Comparison of ENCODE assay signal across 8 cellular contexts in genomic region chr5:150357326-150358260, GRCh38. TPM values are rescaled to one million over a fixed set of nuclear protein-coding genes. Genes with fewer than 3 reads are reported as not detected.
DNase-seq lines count a peak whose midpoint lies in the region; TF ChIP-seq lines count a peak whose summit lies in the region.

A gene with protein sequence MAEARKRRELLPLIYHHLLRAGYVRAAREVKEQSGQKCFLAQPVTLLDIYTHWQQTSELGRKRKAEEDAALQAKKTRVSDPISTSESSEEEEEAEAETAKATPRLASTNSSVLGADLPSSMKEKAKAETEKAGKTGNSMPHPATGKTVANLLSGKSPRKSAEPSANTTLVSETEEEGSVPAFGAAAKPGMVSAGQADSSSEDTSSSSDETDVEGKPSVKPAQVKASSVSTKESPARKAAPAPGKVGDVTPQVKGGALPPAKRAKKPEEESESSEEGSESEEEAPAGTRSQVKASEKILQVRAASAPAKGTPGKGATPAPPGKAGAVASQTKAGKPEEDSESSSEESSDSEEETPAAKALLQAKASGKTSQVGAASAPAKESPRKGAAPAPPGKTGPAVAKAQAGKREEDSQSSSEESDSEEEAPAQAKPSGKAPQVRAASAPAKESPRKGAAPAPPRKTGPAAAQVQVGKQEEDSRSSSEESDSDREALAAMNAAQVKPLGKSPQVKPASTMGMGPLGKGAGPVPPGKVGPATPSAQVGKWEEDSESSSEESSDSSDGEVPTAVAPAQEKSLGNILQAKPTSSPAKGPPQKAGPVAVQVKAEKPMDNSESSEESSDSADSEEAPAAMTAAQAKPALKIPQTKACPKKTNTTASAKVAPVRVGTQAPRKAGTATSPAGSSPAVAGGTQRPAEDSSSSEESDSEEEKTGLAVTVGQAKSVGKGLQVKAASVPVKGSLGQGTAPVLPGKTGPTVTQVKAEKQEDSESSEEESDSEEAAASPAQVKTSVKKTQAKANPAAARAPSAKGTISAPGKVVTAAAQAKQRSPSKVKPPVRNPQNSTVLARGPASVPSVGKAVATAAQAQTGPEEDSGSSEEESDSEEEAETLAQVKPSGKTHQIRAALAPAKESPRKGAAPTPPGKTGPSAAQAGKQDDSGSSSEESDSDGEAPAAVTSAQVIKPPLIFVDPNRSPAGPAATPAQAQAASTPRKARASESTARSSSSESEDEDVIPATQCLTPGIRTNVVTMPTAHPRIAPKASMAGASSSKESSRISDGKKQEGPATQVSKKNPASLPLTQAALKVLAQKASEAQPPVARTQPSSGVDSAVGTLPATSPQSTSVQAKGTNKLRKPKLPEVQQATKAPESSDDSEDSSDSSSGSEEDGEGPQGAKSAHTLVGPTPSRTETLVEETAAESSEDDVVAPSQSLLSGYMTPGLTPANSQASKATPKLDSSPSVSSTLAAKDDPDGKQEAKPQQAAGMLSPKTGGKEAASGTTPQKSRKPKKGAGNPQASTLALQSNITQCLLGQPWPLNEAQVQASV (N-terminal part only) (plus strand): TSS chr5:150357697. CDS start chr5:150357747, 50 bp downstream.

- peaks cover 11% of the 10 kb centered on the region for H3K27me3 Mint-ChIP-seq in H9 (ENCODE audit: low read depth)

- H4K5ac ChIP-seq in H9 (ENCODE audit: insufficient read length, low read depth, low read length), result peak within 1 kb of the TSS; percentile 57

- H3K36me3 Mint-ChIP-seq in H9 (ENCODE audit: insufficient read depth in 1 of 3, low read depth in 3 of 3), result peaks cover 19 to 41% (median 30%) of the 10 kb centered on the region in 3 experiments

- H2BK15ac ChIP-seq in H9 (ENCODE audit: low read depth, low read length), result no peak within 1 kb of the TSS; the same call in 1 of the 2 replicates

- H3K4me2 ChIP-seq in H9 (ENCODE audit: insufficient read depth, insufficient read length, low read length) (peak within 1 kb of the TSS; percentile 88), neural cell (ENCODE audit: low read length) (peak within 1 kb of the TSS; percentile 63)

- H2BK120ac ChIP-seq in H9 (ENCODE audit: low read depth, low read length, poor library complexity, severe bottlenecking), result no peak within 1 kb of the TSS

- H4K91ac ChIP-seq in H9 (ENCODE audit: insufficient read length, low read depth, low read length), result no peak within 1 kb of the TSS

- no peaks in the 10 kb centered on the region for H3F3A ChIP-seq in neural cell (ENCODE audit: insufficient read depth, low read length, poor library complexity, severe bottlenecking)

- peak within 1 kb of the TSS; percentile 61 to 96 (median 93); a peak in 6 of 7 replicates for H3K27ac Mint-ChIP-seq in H9

- H3K36me3 ChIP-seq in MG63, result peaks cover 47% of the 10 kb centered on the region
- H3K36me3 ChIP-seq in neural cell (ENCODE audit: insufficient read depth, low read length), result no peaks in the 10 kb centered on the region
- H3K36me3 ChIP-seq in stomach, result peaks cover 13 to 28% (median 25%) of the 10 kb centered on the region in 4 donors

- intact Hi-C loops in stomach (cut with DNase I; ENCODE audit: low total_unique reads), result no loop called here

- H3K9me3 ChIP-seq in H9 (ENCODE audit: control insufficient read depth, low read depth, low read length) (no peaks in the 10 kb centered on the region), MG63 (no peaks in the 10 kb centered on the region), neural cell (ENCODE audit: low read length) (no peaks in the 10 kb centered on the region), stomach (no peaks in the 10 kb centered on the region)

- peak within 1 kb of the TSS; percentile 92 for H3K4me3 ChIP-seq in MG63
- H3K4me3 ChIP-seq in fibroblast of the aortic adventitia (ENCODE audit: low read depth, low read length), result peak within 1 kb of the TSS; percentile 89
- H3K4me3 ChIP-seq in neural cell (ENCODE audit: low read length), result peak within 1 kb of the TSS; percentile 91
- peak within 1 kb of the TSS; percentile 87 to 95 (median 91) for H3K4me3 ChIP-seq in stomach

- H3K4me1 ChIP-seq in H9 (ENCODE audit: insufficient read depth, low read length) (no peaks in the 10 kb centered on the region), stomach (peaks cover 15 to 35% (median 23%) of the 10 kb centered on the region in 4 donors)

- H2AK5ac ChIP-seq in H9 (ENCODE audit: insufficient read length, low read length), result no peak within 1 kb of the TSS

- TF ChIP-seq CTCF in H9 (conservative IDR thresholded peaks at IDR 0.05) (no peak), fibroblast of the aortic adventitia (IDR thresholded peaks at IDR 0.05; ENCODE audit: insufficient read depth, low read length) (no peak), neural cell (IDR thresholded peaks at IDR 0.05; ENCODE audit: poor library complexity, severe bottlenecking) (no peak), stomach (IDR thresholded peaks at IDR 0.05) (no peak)

- H2BK20ac ChIP-seq in H9 (ENCODE audit: low read depth, low read length, poor library complexity, severe bottlenecking), result no peak within 1 kb of the TSS

- no peak for TF ChIP-seq POLR2A in stomach (IDR thresholded peaks at IDR 0.05)

- no peak within 1 kb of the TSS for H4K8ac ChIP-seq in H9 (replicated peaks; ENCODE audit: insufficient read length, low read depth, low read length)

- peak within 1 kb of the TSS; percentile 82 for H3K18ac ChIP-seq in H9 (ENCODE audit: insufficient read length, low read depth, low read length)

- whole genome bisulfite sequencing in H9 (ENCODE audit: extremely low coverage, insufficient read length, low lambda C conversion rate), result no CpG with 5 or more reads among the region's 90 CpGs
- WGBS in stomach, 5 donors, result 0 to 1% (median 0%) methylated on average over 51 to 90 of the region's 90 CpGs

- no peak within 1 kb of the TSS for H3K56ac ChIP-seq in H9 (ENCODE audit: insufficient read length, low read depth, low read length)

- TF ChIP-seq RAD21 in neural cell (conservative IDR thresholded peaks at IDR 0.05), result peak; percentile 69

- peak within 1 kb of the TSS; percentile 83; the same call in 1 of the 2 replicates for H3K4ac ChIP-seq in H9 (ENCODE audit: low read depth, low read length)

- no peaks in the 10 kb centered on the region for H3K9me2 ChIP-seq in neural cell (ENCODE audit: insufficient read depth, low read length)

- no peak within 1 kb of the TSS for H3K23ac ChIP-seq in H9 (ENCODE audit: insufficient read length, low read depth, low read length)

- H3K4me1 Mint-ChIP-seq in H9, result peaks cover 11 to 14% of the 10 kb centered on the region in 2 experiments

- no peak within 1 kb of the TSS for H2BK5ac ChIP-seq in H9 (ENCODE audit: insufficient read length, low read length)

- H3K9ac ChIP-seq in H9 (ENCODE audit: extremely low read depth, insufficient read length, low read length), result peak within 1 kb of the TSS; percentile 93
- peak within 1 kb of the TSS; percentile 60 for H3K9ac ChIP-seq in neural cell (ENCODE audit: low read length)

- no peak for TF ChIP-seq EP300 in neural cell (conservative IDR thresholded peaks at IDR 0.05; ENCODE audit: poor library complexity, severe bottlenecking)
- TF ChIP-seq EP300 in stomach (IDR thresholded peaks at IDR 0.05), result no peak

- no peaks in the 10 kb centered on the region for H3K27me3 ChIP-seq in H9 (ENCODE audit: insufficient read depth, low read length)
- H3K27me3 ChIP-seq in MG63, result no peaks in the 10 kb centered on the region
- no peaks in the 10 kb centered on the region for H3K27me3 ChIP-seq in neural cell (ENCODE audit: insufficient read depth, low read depth, low read length)
- H3K27me3 ChIP-seq in stomach, result no peaks in the 10 kb centered on the region

- H3K79me2 ChIP-seq in H9 (ENCODE audit: insufficient read depth, low read length), result peaks cover 21% of the 10 kb centered on the region; the same call in 1 of the 2 replicates
- peaks cover 6% of the 10 kb centered on the region for H3K79me2 ChIP-seq in neural cell (replicated peaks; ENCODE audit: insufficient read depth, low read length)

- H3K23me2 ChIP-seq in H9 (ENCODE audit: insufficient read length, low read depth, low read length, poor library complexity, severe bottlenecking), result peaks cover 4% of the 10 kb centered on the region

- no peaks in the 10 kb centered on the region for H3K9me3 Mint-ChIP-seq in H9

- H2BK12ac ChIP-seq in H9 (ENCODE audit: insufficient read length, low read depth, low read length), result no peak within 1 kb of the TSS

- DNase-seq in ELR (ENCODE audit: low read depth) (peak; percentile 98), H9 (peak; percentile 97), MG63 (peak; percentile 98), SHP77 treated with DMSO at 0.1 percent for 48 hours (lab: John Stamatoyannopoulos, UW) (peak; percentile 79), fibroblast of the aortic adventitia (ENCODE audit: low read depth) (peak; percentile 87), stomach (peak; percentile 99)
- peak; percentile 99 for DNase-seq in activated effector memory CD4-positive, alpha-beta T cell treated with anti-CD3 and anti-CD28 coated beads, Interleukin-2, amount 50 U/mL, for 16 hours

- H3K79me1 ChIP-seq in H9 (ENCODE audit: insufficient read depth, low read depth, low read length, poor library complexity, severe bottlenecking), result peaks cover 7% of the 10 kb centered on the region

- H3K4me3 Mint-ChIP-seq in H9, result peak within 1 kb of the TSS; percentile 93 to 95

- H3K14ac ChIP-seq in H9 (ENCODE audit: insufficient read depth, low read length), result peak within 1 kb of the TSS; percentile 94

- H3T11ph ChIP-seq in H9 (ENCODE audit: low read length), result no peak within 1 kb of the TSS

- H2AFZ ChIP-seq in H9 (ENCODE audit: low read length), result peak within 1 kb of the TSS; percentile 96
- H2AFZ ChIP-seq in neural cell (ENCODE audit: low read depth, low read length), result peak within 1 kb of the TSS; percentile 91

- H4K20me1 ChIP-seq in H9 (ENCODE audit: control insufficient read depth, insufficient read depth, insufficient read length), result peaks cover 5% of the 10 kb centered on the region
- H4K20me1 ChIP-seq in neural cell (ENCODE audit: insufficient read depth), result no peaks in the 10 kb centered on the region

- H3K27ac ChIP-seq in H9 (ENCODE audit: insufficient read length, low read depth, low read length) (no peak within 1 kb of the TSS), neural cell (ENCODE audit: low read length) (peak within 1 kb of the TSS; percentile 53), stomach (peak within 1 kb of the TSS; percentile 16 to 84 (median 76))

TF ChIP-seq in neural cell, 6 proteins besides CTCF, POLR2A, EP300 and RAD21 (continues in another document):
- TF ChIP-seq TAF1 (IDR thresholded peaks at IDR 0.05; ENCODE audit: low read depth) (peak; percentile 24), POLR2AphosphoS5 (IDR thresholded peaks at IDR 0.05) (peak; percentile 43), MXI1 (conservative IDR thresholded peaks at IDR 0.05; ENCODE audit: poor library complexity, severe bottlenecking) (peak; percentile 97), SMC3 (conservative IDR thresholded peaks at IDR 0.05; ENCODE audit: poor library complexity) (peak; percentile 67), EZH2 (IDR thresholded peaks at IDR 0.05; ENCODE audit: borderline replicate concordance, insufficient read depth, low read length, poor library complexity, severe bottlenecking) (no peak)

RNA-seq across cellular contexts. Expression of the gene that starts here (rescaled TPM):
- total RNA-seq in H9 (2021) (128 and 133 TPM in 2 replicates), fibroblast of the aortic adventitia (ENCODE audit: low replicate concordance) (8.3 and 23.1 TPM in 2 replicates), stomach (10 to 100 TPM; 13.6 to 47.8 (median 36.2) TPM)
- 76.0 and 118 TPM in 2 replicates for total RNA-seq in MG63 (2014; rRNA removed; shearing (Covaris generic); ENCODE audit: low replicate concordance)
- polyA plus RNA-seq in neural cell (6.5 and 8.5 TPM in 2 replicates), stomach (10 to 100 TPM; 11.7 to 74.1 (median 14.0) TPM)
- 16.3 and 18.1 TPM in 2 replicates for polyA minus RNA-seq in neural cell
